8 cellular contexts compared by ENCODE assay signal in genomic region chr1:26471498-26472329, GRCh38. TPM values are rescaled to one million over a fixed set of nuclear protein-coding genes. Genes with fewer than 3 reads are reported as not detected.
DNase-seq lines count a peak whose midpoint lies in the region; ATAC-seq lines count a peak whose summit lies in the region.

No MANE protein-coding gene starts in this region.

- H3K4me3 Mint-ChIP-seq in naive thymus-derived CD4-positive, alpha-beta T cell = peak overlapping the region; percentile 89 to 100 (median 93)

- no peaks in the 10 kb centered on the region for H3K9me3 Mint-ChIP-seq in naive thymus-derived CD4-positive, alpha-beta T cell

- POLR2A ChIA-PET in naive thymus-derived CD4-positive, alpha-beta T cell (lab: Charles Lee) = interaction anchor here (0.6 to 4.5 kb wide), 21 partner anchors 10 to 871 kb away, joined by 3 to 40 read pairs (median 5); partner anchors contain the start of genes CEP85, DHDDS, GPN2 and SYTL1

- DNase-seq in AG08396 (ENCODE audit: low spot score) (peak; percentile 58), NCI-H748 treated with DMSO at 0.1 percent for 48 hours (lab: John Stamatoyannopoulos, UW) (peak; percentile 45), fibroblast of peridontal ligament (ENCODE audit: extremely low read depth) (peak; percentile 64)
- DNase-seq in activated CD8-positive, alpha-beta memory T cell treated with anti-CD3 and anti-CD28 coated beads, Interleukin-2, amount 50 U/mL, for 4 hours = peak; percentile 39
- peak in 2 of 9 donors; percentile 42 to 56 for DNase-seq in naive thymus-derived CD4-positive, alpha-beta T cell

- peak overlapping the region; percentile 95 to 99 (median 97) for H3K27ac Mint-ChIP-seq in naive thymus-derived CD4-positive, alpha-beta T cell

- ATAC-seq in GM18502 (IDR thresholded peaks at IDR 0.05; ENCODE audit: poor library complexity, unreplicated experiment) = peak; percentile 4
- ATAC-seq in HG03378 (IDR thresholded peaks at IDR 0.05; ENCODE audit: unreplicated experiment) = peak; percentile 13
- ATAC-seq in naive thymus-derived CD4-positive, alpha-beta T cell = peak; percentile 26

- CTCF ChIA-PET in naive thymus-derived CD4-positive, alpha-beta T cell (lab: Charles Lee) = interaction anchor here (0.8 to 1.3 kb wide), 3 partner anchors 19 to 63 kb away, joined by 3 to 4 read pairs (median 4); no protein-coding TSS in a partner anchor

- peaks cover 11 to 49% (median 23%) of the 10 kb centered on the region in 3 experiments for H3K36me3 ChIP-seq in naive thymus-derived CD4-positive, alpha-beta T cell (ENCODE audit: control insufficient read depth in 2 of 3, insufficient read depth in 3 of 3, low read length in 3 of 3)

- H3K9me3 ChIP-seq in naive thymus-derived CD4-positive, alpha-beta T cell (ENCODE audit: control insufficient read depth in 2 of 3, low read length in 3 of 3) = no peaks in the 10 kb centered on the region

- H3K36me3 Mint-ChIP-seq in naive thymus-derived CD4-positive, alpha-beta T cell = peaks cover 4 to 46% (median 18%) of the 10 kb centered on the region in 5 donors

- intact Hi-C loops in naive thymus-derived CD4-positive, alpha-beta T cell (cut with micrococcal nuclease) = loop anchor here (1.0 to 5.0 kb wide), 18 partner anchors 29 to 854 kb away; partner anchors contain the start of genes DHDDS (in 2 of the 2), PDIK1L (in 2 of the 2), UBXN11 (in 2 of the 2) and CEP85 (in 1 of the 2)

- peaks cover 0 to 2% (median 0%) of the 10 kb centered on the region in 5 donors for H3K27me3 Mint-ChIP-seq in naive thymus-derived CD4-positive, alpha-beta T cell

- peaks cover 28 to 60% (median 51%) of the 10 kb centered on the region in 7 donors for H3K4me1 Mint-ChIP-seq in naive thymus-derived CD4-positive, alpha-beta T cell

- H3K4me3 ChIP-seq in naive thymus-derived CD4-positive, alpha-beta T cell (ENCODE audit: low read length) = peak overlapping the region; percentile 72

- H3K4me1 ChIP-seq in naive thymus-derived CD4-positive, alpha-beta T cell (ENCODE audit: control insufficient read depth in 2 of 2, insufficient read depth in 2 of 2, low read length in 2 of 2) = peaks cover 30 to 31% of the 10 kb centered on the region in 2 donors

- no peaks in the 10 kb centered on the region for H3K27me3 ChIP-seq in naive thymus-derived CD4-positive, alpha-beta T cell (ENCODE audit: control insufficient read depth in 2 of 2, insufficient read depth in 2 of 2, low read length in 2 of 2)

- peak overlapping the region; percentile 100 for H3K27ac ChIP-seq in naive thymus-derived CD4-positive, alpha-beta T cell (ENCODE audit: low read depth, low read length)
- H3K27ac ChIP-seq in temporal lobe (ENCODE audit: low read depth, low read length) = peak overlapping the region; percentile 98

RNA-seq across cellular contexts. Expression of gene HMGN2, which starts 0.5 kb away (rescaled TPM):
- 100 to 1,000 TPM; 304 to 783 (median 360) TPM for total RNA-seq in naive thymus-derived CD4-positive, alpha-beta T cell
- 100 to 1,000 TPM; 784 to 901 TPM for polyA plus RNA-seq in naive thymus-derived CD4-positive, alpha-beta T cell
- total RNA-seq in temporal lobe = 191 TPM

RNA-seq across cellular contexts. Expression of gene DHDDS, which starts 39.6 kb away (rescaled TPM):
- total RNA-seq in naive thymus-derived CD4-positive, alpha-beta T cell = 10 to 100 TPM; 28.1 to 58.9 (median 37.7) TPM
- polyA plus RNA-seq in naive thymus-derived CD4-positive, alpha-beta T cell = 10 to 100 TPM; 20.7 to 23.8 TPM
- total RNA-seq in temporal lobe = 19.2 TPM

RNA-seq across cellular contexts. Expression of gene RPS6KA1, which starts 57.8 kb away (rescaled TPM):
- total RNA-seq in naive thymus-derived CD4-positive, alpha-beta T cell = 100 to 1,000 TPM in 2 of 5 experiments, 10 to 100 TPM in 3; 53.8 to 205 (median 97.6) TPM
- polyA plus RNA-seq in naive thymus-derived CD4-positive, alpha-beta T cell = 100 to 1,000 TPM; 109 to 131 TPM
- total RNA-seq in temporal lobe = 3.4 TPM

Comparison
In these comparisons a context has a peak if more than half of its experiments do, and no peak if none do; other contexts are left out.
1. RNA of gene RPS6KA1, which starts 57.8 kb away (total RNA-seq): 53.8 to 205 TPM in naive thymus-derived CD4-positive, alpha-beta T cell; 3.4 TPM in temporal lobe (single experiment); every median in the first group is over 10 times any median in the second.
2. Peak in every context shown above with its lines, with median percentiles within 50 percentile points of each other: ATAC-seq.